In the genomic region with DNA sequence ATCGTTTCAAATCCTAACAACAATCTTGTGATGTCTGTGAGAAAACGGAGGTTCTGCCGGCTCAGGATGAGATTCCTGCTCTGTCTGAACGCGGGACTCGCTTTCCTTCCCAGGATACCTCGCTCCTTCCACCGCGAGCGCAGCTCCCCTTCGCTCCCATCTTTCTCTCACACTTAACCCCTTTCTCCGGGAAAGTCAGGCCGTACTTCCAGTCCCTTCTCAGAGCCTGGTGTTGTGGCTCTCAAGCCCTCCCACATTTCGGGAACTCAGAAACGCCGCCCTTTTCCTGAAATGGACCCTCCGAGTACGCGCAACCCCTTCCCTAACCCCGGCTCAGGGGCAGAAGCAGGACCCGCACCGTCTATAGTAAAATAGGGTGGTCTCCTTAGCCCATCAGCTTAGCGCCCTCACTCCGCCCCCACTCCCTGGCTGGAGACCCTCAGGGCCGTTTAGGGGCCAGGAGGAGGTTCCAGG, we compare ENCODE assay signal across 8 cellular contexts. TPM values are rescaled to one million over a fixed set of nuclear protein-coding genes. Genes with fewer than 3 reads are reported as not detected.
DNase-seq lines count a peak whose midpoint lies in the region; ATAC-seq, FAIRE-seq and TF ChIP-seq lines count a peak whose summit lies in the region.

No MANE protein-coding gene starts in this region.

- DNase-seq in T-helper 1 cell = no peak
- peak; percentile 52 for DNase-seq in SK-MEL-5 (ENCODE audit: low read depth, low spot score)
- no peak for DNase-seq in endothelial cell of umbilical vein (ENCODE audit: low read depth, low spot score)
- no peak for DNase-seq in stimulated activated CD4-positive, alpha-beta T cell treated with anti-CD3 and anti-CD28 coated beads, Interleukin-12 subunit alpha, Interleukin-12 subunit beta, amount 100 ng/mL, for 4 hours
- no peak for DNase-seq in GOT3 (lab: John Stamatoyannopoulos, UW)

- peak overlapping the region; percentile 95 for H3K27ac Mint-ChIP-seq in T-helper 1 cell treated with Interleukin-12 subunit alpha and Interleukin-12 subunit beta and Interleukin-4 antibody, amounts not matched to agents 30 μg/mL and 1 μg/mL, for 36 hours

- peak overlapping the region; percentile 97 for H3K4me3 Mint-ChIP-seq in T-helper 1 cell treated with Interleukin-12 subunit alpha and Interleukin-12 subunit beta and Interleukin-4 antibody, amounts not matched to agents 30 μg/mL and 1 μg/mL, for 36 hours

- H3K27ac ChIP-seq in endothelial cell of umbilical vein (ENCODE audit: insufficient read depth, low read depth, low read length) = peak overlapping the region; percentile 59

- in situ Hi-C loops in SK-MEL-5 (cut with HindIII; ENCODE audit: low pct_unique_long_range_greater_than_20kb, low sequenced_read_pairs) = no loop called here

- POLR2A ChIA-PET in endothelial cell of umbilical vein (lab: Charles Lee) = interaction anchor here (1.0 to 1.7 kb wide), 4 partner anchors 12 to 273 kb away, joined by 3 to 7 read pairs (median 4); no protein-coding TSS in a partner anchor

- H3K4me3 ChIP-seq in endothelial cell of umbilical vein (replicated peaks in 1 of 3; ENCODE audit: insufficient read depth in 1 of 3, low read depth in 1 of 3, low read length in 3 of 3) = peak overlapping the region; percentile 2 to 85 (median 68)
- H3K4me3 ChIP-seq in mucosa of stomach (ENCODE audit: low read length) = peak overlapping the region; percentile 58

- TSS peak; percentile 61 for BruUV-seq in endothelial cell of umbilical vein (replicated peaks; lab: Mats Ljungman, UMichigan)

- H3K4me1 ChIP-seq in endothelial cell of umbilical vein (ENCODE audit: control insufficient read depth, extremely low read depth, insufficient read depth, low read length) (peaks cover 42% of the 10 kb centered on the region), mucosa of stomach (ENCODE audit: control insufficient read depth, insufficient read depth, low read length) (peaks cover 25% of the 10 kb centered on the region)

- H3K9me3 Mint-ChIP-seq in T-helper 1 cell treated with Interleukin-12 subunit alpha and Interleukin-12 subunit beta and Interleukin-4 antibody, amounts not matched to agents 30 μg/mL and 1 μg/mL, for 36 hours = no peaks in the 10 kb centered on the region

- no peak for TF ChIP-seq POLR2A in endothelial cell of umbilical vein (IDR thresholded peaks at IDR 0.05; ENCODE audit: low read depth, low read length)

- peaks cover 33% of the 10 kb centered on the region for H3K4me1 Mint-ChIP-seq in T-helper 1 cell treated with Interleukin-12 subunit alpha and Interleukin-12 subunit beta and Interleukin-4 antibody, amounts not matched to agents 30 μg/mL and 1 μg/mL, for 36 hours (ENCODE audit: low read depth)

- peaks cover 39% of the 10 kb centered on the region for H3K79me2 ChIP-seq in endothelial cell of umbilical vein (ENCODE audit: control insufficient read depth, insufficient read depth, low read length)

- peak overlapping the region; percentile 56 for H2AFZ ChIP-seq in endothelial cell of umbilical vein (ENCODE audit: low read depth, low read length)

- peaks cover 3% of the 10 kb centered on the region for H3K27me3 Mint-ChIP-seq in T-helper 1 cell treated with Interleukin-12 subunit alpha and Interleukin-12 subunit beta and Interleukin-4 antibody, amounts not matched to agents 30 μg/mL and 1 μg/mL, for 36 hours (ENCODE audit: low read depth)

- H3K9me3 ChIP-seq in endothelial cell of umbilical vein (replicated peaks; ENCODE audit: control insufficient read depth, insufficient read depth, low read length) = no peaks in the 10 kb centered on the region
- no peaks in the 10 kb centered on the region for H3K9me3 ChIP-seq in mucosa of stomach (ENCODE audit: control insufficient read depth, low read length)

- dilution Hi-C loops in endothelial cell of umbilical vein (cut with MboI; ENCODE audit: extremely low pct_ligation_motif_present, low sequenced_read_pairs) = no loop called here

- H3K36me3 ChIP-seq in endothelial cell of umbilical vein (ENCODE audit: control insufficient read depth in 2 of 2, extremely low read depth in 1 of 2, insufficient read depth in 2 of 2, low read length in 2 of 2) = no peaks in the 10 kb centered on the region
- no peaks in the 10 kb centered on the region for H3K36me3 ChIP-seq in mucosa of stomach (ENCODE audit: control insufficient read depth, insufficient read depth, low read length)

- no peak for TF ChIP-seq CTCF in endothelial cell of umbilical vein (IDR thresholded peaks at IDR 0.05; ENCODE audit: extremely low read depth in 1 of 2, insufficient read depth in 1 of 2, low read depth in 1 of 2, low read length in 2 of 2)

- H3K9ac ChIP-seq in endothelial cell of umbilical vein (replicated peaks; ENCODE audit: extremely low read depth, insufficient read depth, low read length) = peak overlapping the region; percentile 89
- H3K9ac ChIP-seq in mucosa of stomach (ENCODE audit: low read length) = peak overlapping the region; percentile 97

- intact Hi-C loops in endothelial cell of umbilical vein (cut with micrococcal nuclease) = loop anchor here (1.0 kb wide), 1 partner anchor 47 kb away; no protein-coding TSS in a partner anchor

- CTCF ChIA-PET in endothelial cell of umbilical vein (lab: Charles Lee) = interaction anchor here (1.0 to 3.7 kb wide), 8 partner anchors 13 to 282 kb away, joined by 3 to 26 read pairs (median 4); no protein-coding TSS in a partner anchor

- no peaks in the 10 kb centered on the region for H3K9me1 ChIP-seq in endothelial cell of umbilical vein (replicated peaks; ENCODE audit: control insufficient read depth, extremely low read depth, insufficient read depth, low read length)

- H3K27me3 ChIP-seq in endothelial cell of umbilical vein (ENCODE audit: control insufficient read depth in 2 of 2, insufficient read depth in 2 of 2, low read length in 2 of 2) (no peaks in the 10 kb centered on the region), mucosa of stomach (ENCODE audit: control insufficient read depth, insufficient read depth, low read length) (no peaks in the 10 kb centered on the region)

- FAIRE-seq in endothelial cell of umbilical vein (lab: Jason Lieb, UNC) = peak; percentile 87

- peak overlapping the region; percentile 60 for H3K4me2 ChIP-seq in endothelial cell of umbilical vein (ENCODE audit: insufficient read depth, low read length)

- peaks cover 2% of the 10 kb centered on the region for H4K20me1 ChIP-seq in endothelial cell of umbilical vein (replicated peaks; ENCODE audit: control insufficient read depth, extremely low read depth, insufficient read depth, low read length)

- H3K36me3 Mint-ChIP-seq in T-helper 1 cell treated with Interleukin-12 subunit alpha and Interleukin-12 subunit beta and Interleukin-4 antibody, amounts not matched to agents 30 μg/mL and 1 μg/mL, for 36 hours (ENCODE audit: low read depth) = peaks cover 16% of the 10 kb centered on the region

- ATAC-seq in HG03066 (IDR thresholded peaks at IDR 0.05; ENCODE audit: low read depth, unreplicated experiment) = peak; percentile 7

TF ChIP-seq in endothelial cell of umbilical vein, 7 proteins besides CTCF, POLR2A, EP300 and RAD21:
- TF ChIP-seq FOS (IDR thresholded peaks at IDR 0.05; ENCODE audit: borderline replicate concordance, insufficient read depth, low read length) (no peak), JUN (IDR thresholded peaks at IDR 0.05; ENCODE audit: borderline replicate concordance, insufficient read depth, insufficient read length, low read depth) (no peak), EZH2 (IDR thresholded peaks at IDR 0.05; ENCODE audit: borderline replicate concordance, low read depth, low read length, severe bottlenecking) (no peak), POLR2AphosphoS5 (IDR thresholded peaks at IDR 0.05; ENCODE audit: insufficient read depth, low read depth, low read length) (no peak), GATA2 (IDR thresholded peaks at IDR 0.05; ENCODE audit: insufficient read depth, insufficient read length, low read depth, low read length) (no peak), MYC (IDR thresholded peaks at IDR 0.05; ENCODE audit: low read depth, low read length) (no peak)
- TF ChIP-seq, protein P1, sequence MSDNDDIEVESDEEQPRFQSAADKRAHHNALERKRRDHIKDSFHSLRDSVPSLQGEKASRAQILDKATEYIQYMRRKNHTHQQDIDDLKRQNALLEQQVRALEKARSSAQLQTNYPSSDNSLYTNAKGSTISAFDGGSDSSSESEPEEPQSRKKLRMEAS (IDR thresholded peaks at IDR 0.05; ENCODE audit: insufficient read depth, insufficient read length) = no peak

RNA-seq across cellular contexts. Expression of gene FEM1B, which starts 0.4 kb away (rescaled TPM):
- 53.4 and 56.6 TPM in 2 replicates for total RNA-seq in SK-MEL-5 (2014; rRNA removed; shearing (Covaris generic))
- 22.7 and 32.5 TPM in 2 replicates for polyA plus RNA-seq in SK-MEL-5 (2015; cell fraction: cytosol; rRNA removed)
- polyA plus RNA-seq in SK-MEL-5 (2015; cell fraction: nucleus; rRNA removed) = 41.4 and 49.6 TPM in 2 replicates
- 33.2 TPM in 2 replicates for total RNA-seq in endothelial cell of umbilical vein
- 11.1 and 16.3 TPM in 2 replicates for polyA plus RNA-seq in endothelial cell of umbilical vein
- polyA plus RNA-seq in endothelial cell of umbilical vein (2011; cell fraction: cytosol; rRNA removed) = 10.0 and 15.6 TPM in 2 replicates
- polyA plus RNA-seq in endothelial cell of umbilical vein (2011; cell fraction: nucleus; rRNA removed) = 13.9 and 17.7 TPM in 2 replicates
- polyA plus RNA-seq in endothelial cell of umbilical vein (2012) = 12.7 and 17.6 TPM in 2 replicates
- 133 and 162 TPM in 2 replicates for polyA minus RNA-seq in endothelial cell of umbilical vein
- polyA minus RNA-seq in endothelial cell of umbilical vein (2011; cell fraction: cytosol; rRNA and poly(A)+ RNA removed) = 122 TPM
- polyA minus RNA-seq in endothelial cell of umbilical vein (2011; cell fraction: nucleus; rRNA and poly(A)+ RNA removed) = 47.7 and 81.6 TPM in 2 replicates

RNA-seq across cellular contexts. Expression of gene CLN6, which starts 47.6 kb away (rescaled TPM):
- total RNA-seq in SK-MEL-5 (2014; rRNA removed; shearing (Covaris generic)) = 52.4 and 57.6 TPM in 2 replicates
- 108 and 139 TPM in 2 replicates for polyA plus RNA-seq in SK-MEL-5 (2015; cell fraction: cytosol; rRNA removed)
- polyA plus RNA-seq in SK-MEL-5 (2015; cell fraction: nucleus; rRNA removed) = 73.4 and 78.8 TPM in 2 replicates
- 48.0 and 53.9 TPM in 2 replicates for total RNA-seq in endothelial cell of umbilical vein
- 75.5 and 83.7 TPM in 2 replicates for polyA plus RNA-seq in endothelial cell of umbilical vein
- 44.4 and 47.8 TPM in 2 replicates for polyA plus RNA-seq in endothelial cell of umbilical vein (2011; cell fraction: cytosol; rRNA removed)
- polyA plus RNA-seq in endothelial cell of umbilical vein (2011; cell fraction: nucleus; rRNA removed) = 52.7 and 54.8 TPM in 2 replicates
- polyA plus RNA-seq in endothelial cell of umbilical vein (2012) = 20.7 and 27.0 TPM in 2 replicates
- 125 and 145 TPM in 2 replicates for polyA minus RNA-seq in endothelial cell of umbilical vein
- 63.2 TPM for polyA minus RNA-seq in endothelial cell of umbilical vein (2011; cell fraction: cytosol; rRNA and poly(A)+ RNA removed)
- polyA minus RNA-seq in endothelial cell of umbilical vein (2011; cell fraction: nucleus; rRNA and poly(A)+ RNA removed) = 42.2 and 50.8 TPM in 2 replicates
